12 cellular contexts compared by ENCODE assay signal in the genomic region with DNA sequence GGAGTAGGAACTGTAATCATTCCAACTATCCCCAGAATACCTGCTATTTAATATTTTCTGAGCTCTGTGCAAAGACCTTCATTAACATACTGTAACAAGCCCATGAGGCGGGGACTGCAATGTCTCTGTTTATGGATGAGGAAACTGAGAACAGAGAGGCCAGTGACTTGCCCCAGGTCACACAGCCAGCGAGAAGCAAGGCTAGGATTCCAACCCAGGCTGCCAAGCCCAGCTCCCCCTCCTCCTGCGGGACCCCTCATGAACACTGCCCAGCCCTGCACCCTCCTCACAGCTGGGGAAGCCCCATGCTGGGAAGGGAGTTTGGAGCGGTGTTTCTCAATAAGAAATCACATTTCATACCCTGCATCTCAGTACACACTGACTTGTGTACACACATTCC. TPM values are rescaled to one million over a fixed set of nuclear protein-coding genes. Genes with fewer than 3 reads are reported as not detected.
DNase-seq lines count a peak whose midpoint lies in the region; ATAC-seq and TF ChIP-seq lines count a peak whose summit lies in the region.
"Had no signal": no experiment of that assay in that cellular context is flagged by ENCODE, and none has a peak within 500 bp of the region (broad histone marks: within the 10 kb centered on the region; RNA-seq: fewer than 3 reads in every experiment).

No MANE protein-coding gene starts in this region.

- H3K36me3 Mint-ChIP-seq in HFFc6 (ENCODE audit: low read depth), result no peaks in the 10 kb centered on the region

- H3K4me3 Mint-ChIP-seq in HFFc6, result no peak overlapping the region
- H3K4me3 Mint-ChIP-seq: neural crest cell had no signal

- peaks cover 9 to 68% (median 44%) of the 10 kb centered on the region in 11 experiments; a peak in 21 of 22 replicates for H3K36me3 ChIP-seq in BLaER1 treated with 17β-estradiol and CSF1 and Interleukin-3, amounts not matched to agents 10 nM and 100 nM
- H3K36me3 ChIP-seq in MM.1S (replicated peaks; ENCODE audit: insufficient read depth, low read length), result no peaks in the 10 kb centered on the region
- no peaks in the 10 kb centered on the region for H3K36me3 ChIP-seq in ovary

- peaks cover 31% of the 10 kb centered on the region for H3K27me3 Mint-ChIP-seq in HFFc6 (ENCODE audit: insufficient read depth)

- peak overlapping the region; percentile 19 to 87 (median 75); a peak in 20 of 22 replicates for H3K27ac ChIP-seq in BLaER1 treated with 17β-estradiol and CSF1 and Interleukin-3, amounts not matched to agents 10 nM and 100 nM
- H3K27ac ChIP-seq in MM.1S (ENCODE audit: low read length) (peak overlapping the region; percentile 41; the same call in 1 of the 2 replicates), layer of hippocampus (ENCODE audit: low read depth, low read length) (peak overlapping the region; percentile 50), ovary (no peak overlapping the region)
- H3K27ac ChIP-seq: C4-2B, foreskin keratinocyte had no signal

- peak overlapping the region in 10 of 11 experiments; percentile 56 to 76 (median 64); a peak in 20 of 22 replicates for H3K9ac ChIP-seq in BLaER1 treated with 17β-estradiol and CSF1 and Interleukin-3, amounts not matched to agents 10 nM and 100 nM
- no peak overlapping the region for H3K9ac ChIP-seq in MM.1S (ENCODE audit: low read length)

- peak overlapping the region in 9 of 10 experiments; percentile 10 to 48 (median 40); a peak in 14 of 20 replicates for H3K4me3 ChIP-seq in BLaER1 treated with 17β-estradiol and CSF1 and Interleukin-3, amounts not matched to agents 10 nM and 100 nM
- H3K4me3 ChIP-seq in MM.1S (ENCODE audit: low read length) (no peak overlapping the region), ovary (no peak overlapping the region)

- no peak for TF ChIP-seq EP300 in ovary (IDR thresholded peaks at IDR 0.05)

- TF ChIP-seq POLR2A in ovary (IDR thresholded peaks at IDR 0.05), result no peak

- 0 out of 2 replicates have a peak, but pooled peaks cover 4% of the 10 kb centered on the region for H3F3A ChIP-seq in MM.1S (ENCODE audit: insufficient read depth, low read length)

- H3K27me3 ChIP-seq in BLaER1 treated with 17β-estradiol and CSF1 and Interleukin-3, amounts not matched to agents 10 nM and 100 nM, result no peaks in the 10 kb centered on the region
- H3K27me3 ChIP-seq in MM.1S (replicated peaks; ENCODE audit: insufficient read depth, low read length) (no peaks in the 10 kb centered on the region), layer of hippocampus (ENCODE audit: control insufficient read depth, insufficient read depth, low read length) (no peaks in the 10 kb centered on the region), ovary (no peaks in the 10 kb centered on the region)
- H3K27me3 ChIP-seq: foreskin keratinocyte had no signal

- no peaks in the 10 kb centered on the region for H3K4me1 Mint-ChIP-seq in HFFc6 (ENCODE audit: low read depth)
- H3K4me1 Mint-ChIP-seq: neural crest cell had no signal

- H2AFZ ChIP-seq in MM.1S (ENCODE audit: low read length), result no peak overlapping the region

- DNase-seq in MM.1S, result no peak
- DNase-seq in NCI-H748 treated with DMSO at 0.1 percent for 48 hours (lab: John Stamatoyannopoulos, UW), result no peak
- DNase-seq in GDM1 (lab: John Stamatoyannopoulos, UW), result no peak
- DNase-seq in HFFc6, result no peak
- DNase-seq in ovary, result no peak
- DNase-seq: foreskin keratinocyte, NCI-H2107 had no signal

- H3K9me3 ChIP-seq in BLaER1 treated with 17β-estradiol and CSF1 and Interleukin-3, amounts not matched to agents 10 nM and 100 nM (replicated peaks in 1 of 11), result peaks cover 0 to 10% (median 9%) of the 10 kb centered on the region in 11 experiments; a peak in 16 of 22 replicates
- no peaks in the 10 kb centered on the region for H3K9me3 ChIP-seq in MM.1S (replicated peaks; ENCODE audit: insufficient read depth, low read length)
- no peaks in the 10 kb centered on the region for H3K9me3 ChIP-seq in ovary

- ATAC-seq in GM19023 (IDR thresholded peaks at IDR 0.05; ENCODE audit: unreplicated experiment), result peak; percentile 7
- ATAC-seq: foreskin keratinocyte had no signal

- no peaks in the 10 kb centered on the region; the same call in 1 of the 2 replicates for H3K9me3 Mint-ChIP-seq in HFFc6
- H3K9me3 Mint-ChIP-seq: neural crest cell had no signal

- H3K4me2 ChIP-seq in BLaER1 treated with 17β-estradiol and CSF1 and Interleukin-3, amounts not matched to agents 10 nM and 100 nM, result peak overlapping the region; percentile 85 to 97 (median 93)
- no peak overlapping the region for H3K4me2 ChIP-seq in MM.1S (ENCODE audit: low read depth, low read length)

- intact Hi-C loops in ovary (cut with DNase I), result no loop called here

- no peaks in the 10 kb centered on the region for H3K9me2 ChIP-seq in MM.1S (replicated peaks; ENCODE audit: insufficient read depth, low read length)

- no peaks in the 10 kb centered on the region for H3K79me2 ChIP-seq in MM.1S (ENCODE audit: low read length)

- peaks cover 60 to 94% (median 86%) of the 10 kb centered on the region in 10 experiments for H3K4me1 ChIP-seq in BLaER1 treated with 17β-estradiol and CSF1 and Interleukin-3, amounts not matched to agents 10 nM and 100 nM
- H3K4me1 ChIP-seq in MM.1S (ENCODE audit: low read length) (peaks cover 32% of the 10 kb centered on the region), ovary (ENCODE audit: insufficient read depth) (no peaks in the 10 kb centered on the region)
- H3K4me1 ChIP-seq: foreskin keratinocyte had no signal

- TF ChIP-seq CTCF in MM.1S (IDR thresholded peaks at IDR 0.05; ENCODE audit: low read length) (no peak), HFFc6 (IDR thresholded peaks at IDR 0.05) (no peak), ovary (IDR thresholded peaks at IDR 0.05) (no peak)

- no peak overlapping the region for H3K27ac Mint-ChIP-seq in HFFc6

- WGBS in ovary, 3 donors, result 92 to 96% (median 95%) methylated on average over 4 of the region's 4 CpGs

- peaks cover 0 to 23% (median 0%) of the 10 kb centered on the region in 11 experiments; a peak in 6 of 22 replicates for H4K20me1 ChIP-seq in BLaER1 treated with 17β-estradiol and CSF1 and Interleukin-3, amounts not matched to agents 10 nM and 100 nM
- H4K20me1 ChIP-seq in MM.1S (ENCODE audit: insufficient read depth, low read length), result no peaks in the 10 kb centered on the region

RNA-seq across cellular contexts. Expression of gene HVCN1, which starts 10.9 kb away (rescaled TPM):
- under 1 TPM in 5 of 6 experiments, not detected in 1; 0.09 to 0.71 (median 0.33) TPM for total RNA-seq in HFFc6 (2021; fragmentation: NEBNext Ultra II Directional; extraction: Animal tissue kit (Norgen Biotek cat#: 25700))
- 10 to 100 TPM in 5 of 7 donors, 1 to 10 TPM in 2; 6.4 to 14.5 (median 10.5) TPM for total RNA-seq in ovary
- polyA plus RNA-seq in ovary, result 10 to 100 TPM; 14.6 to 19.4 TPM

Comparison
In these comparisons a context has a peak if more than half of its experiments do, and no peak if none do; other contexts are left out.
1. H3K27ac ChIP-seq: peak in BLaER1 treated with 17β-estradiol and CSF1 and Interleukin-3, amounts not matched to agents 10 nM and 100 nM (11 of 11), MM.1S (single experiment) and layer of hippocampus (single experiment); none in ovary (0 of 2).
2. H3K4me3 ChIP-seq: peak in BLaER1 treated with 17β-estradiol and CSF1 and Interleukin-3, amounts not matched to agents 10 nM and 100 nM (9 of 10); none in MM.1S (single experiment) and ovary (single experiment).
3. RNA of gene HVCN1, which starts 10.9 kb away (total RNA-seq): 6.4 to 14.5 TPM in ovary; 0.09 to 0.71 TPM in HFFc6; every median in the first group is over 4 times any median in the second.